Comparison of ENCODE assay signal across 14 cellular contexts in the genomic region with DNA sequence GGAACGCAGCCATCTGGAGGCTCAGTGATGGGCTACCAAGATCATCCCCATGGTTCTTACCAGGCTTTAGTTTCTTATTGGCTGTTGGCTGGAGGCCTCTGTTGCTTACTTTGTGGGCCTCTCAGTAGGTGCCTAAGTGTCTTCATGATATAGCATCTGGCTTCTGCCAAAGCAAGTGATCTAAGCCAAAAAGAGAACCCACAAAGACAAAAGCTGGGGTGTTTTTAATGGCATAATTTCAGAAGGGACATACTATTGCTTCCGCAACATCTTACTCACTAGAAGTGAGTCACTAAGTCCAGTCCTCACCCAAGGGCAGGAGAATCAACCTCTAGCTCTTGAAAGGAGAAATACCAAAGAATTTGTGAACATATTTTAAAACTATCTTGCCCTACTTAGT.
A peak's percentile ranks its signal among the peaks of the same experiment; 100 is the strongest.
DNase-seq lines count a peak whose midpoint lies in the region; ATAC-seq and TF ChIP-seq lines count a peak whose summit lies in the region.
"Had no signal": no experiment of that assay in that cellular context is flagged by ENCODE, and none has a peak within 500 bp of the region (broad histone marks: within the 10 kb centered on the region; RNA-seq: fewer than 3 reads in every experiment).

No MANE protein-coding gene starts in this region.

- peak; percentile 93 for DNase-seq in GM23248
- no peak for DNase-seq in activated naive CD8-positive, alpha-beta T cell treated with anti-CD3 and anti-CD28 coated beads, Interleukin-2, amount 50 U/mL, for 24 hours
- DNase-seq in fibroblast of villous mesenchyme (ENCODE audit: low read depth): peak; percentile 36
- no peak for DNase-seq in effector memory CD4-positive, alpha-beta T cell
- DNase-seq in uterus: no peak
- DNase-seq in GM13976 (ENCODE audit: low spot score): no peak
- DNase-seq in AML-193 (lab: John Stamatoyannopoulos, UW): no peak
- DNase-seq: activated naive CD4-positive, alpha-beta T cell treated with Interleukin-2 at 50 U/mL for 16 hours; H9; Karpas-422; SJCRH30; upper lobe of right lung had no signal

- H3K9me3 Mint-ChIP-seq in activated naive CD8-positive, alpha-beta T cell treated with anti-CD3 and anti-CD28 coated beads, Interleukin-2, amount 50 U/mL, for 24 hours: no peaks in the 10 kb centered on the region
- H3K9me3 Mint-ChIP-seq: H9, WTC11 had no signal

- H3F3A ChIP-seq in GM23248 (ENCODE audit: insufficient read depth): peaks cover 22% of the 10 kb centered on the region

- H3K27ac ChIP-seq in ACC112 (ENCODE audit: low read depth, low read length) (peak overlapping the region; percentile 85), GM23248 (peak overlapping the region; percentile 60), uterus (no peak overlapping the region)
- H3K27ac ChIP-seq in effector memory CD4-positive, alpha-beta T cell (ENCODE audit: insufficient read depth, low read length, poor library complexity, severe bottlenecking): no peak overlapping the region
- H3K27ac ChIP-seq: SJCRH30, upper lobe of right lung had no signal

- TF ChIP-seq POLR2A in uterus (IDR thresholded peaks at IDR 0.05): no peak

- H3K79me2 ChIP-seq in ACC112 (ENCODE audit: control insufficient read depth, insufficient read depth, low read length, unreplicated experiment) (no peaks in the 10 kb centered on the region), GM23248 (ENCODE audit: insufficient read depth) (no peaks in the 10 kb centered on the region)

- H2AFZ ChIP-seq in ACC112 (ENCODE audit: low read length, unreplicated experiment) (peak overlapping the region; percentile 39), GM23248 (no peak overlapping the region)

- H3K4me3 Mint-ChIP-seq in activated naive CD8-positive, alpha-beta T cell treated with anti-CD3 and anti-CD28 coated beads, Interleukin-2, amount 50 U/mL, for 24 hours: no peak overlapping the region
- H3K4me3 Mint-ChIP-seq: H9, WTC11 had no signal

- H3K27ac Mint-ChIP-seq in activated naive CD8-positive, alpha-beta T cell treated with anti-CD3 and anti-CD28 coated beads, Interleukin-2, amount 50 U/mL, for 24 hours: peak overlapping the region; percentile 82
- H3K27ac Mint-ChIP-seq: H9, WTC11 had no signal

- no peaks in the 10 kb centered on the region for H3K9me3 ChIP-seq in GM23248 (ENCODE audit: low read depth)
- H3K9me3 ChIP-seq in effector memory CD4-positive, alpha-beta T cell (ENCODE audit: control insufficient read depth, low read length): no peaks in the 10 kb centered on the region
- H3K9me3 ChIP-seq in uterus: no peaks in the 10 kb centered on the region
- H3K9me3 ChIP-seq: SJCRH30, upper lobe of right lung had no signal

- ATAC-seq in activated naive CD8-positive, alpha-beta T cell treated with anti-CD3 and anti-CD28 coated beads, Interleukin-2, amount 50 U/mL, for 24 hours: peak; percentile 62
- ATAC-seq: upper lobe of right lung, WTC11 had no signal

- H3K27me3 Mint-ChIP-seq in activated naive CD8-positive, alpha-beta T cell treated with anti-CD3 and anti-CD28 coated beads, Interleukin-2, amount 50 U/mL, for 24 hours: peaks cover 12% of the 10 kb centered on the region

- no peaks in the 10 kb centered on the region for H3K36me3 Mint-ChIP-seq in activated naive CD8-positive, alpha-beta T cell treated with anti-CD3 and anti-CD28 coated beads, Interleukin-2, amount 50 U/mL, for 24 hours (ENCODE audit: low read depth)
- H3K36me3 Mint-ChIP-seq: WTC11 had no signal

- intact Hi-C loops in uterus (cut with DNase I; ENCODE audit: low total_unique reads): no loop called here

- H3K9ac ChIP-seq in GM23248: no peak overlapping the region

- no peaks in the 10 kb centered on the region for H3K9me2 ChIP-seq in GM23248 (ENCODE audit: insufficient read depth)

- in situ Hi-C loops in GM23248 (cut with MboI) (no loop called here), GM13976 (cut with MboI; ENCODE audit: low sequenced_read_pairs, unreplicated experiment) (no loop called here)

- H3K36me3 ChIP-seq in ACC112 (ENCODE audit: insufficient read depth, low read length) (no peaks in the 10 kb centered on the region), GM23248 (ENCODE audit: low read depth) (no peaks in the 10 kb centered on the region), uterus (no peaks in the 10 kb centered on the region)
- H3K36me3 ChIP-seq in effector memory CD4-positive, alpha-beta T cell (ENCODE audit: control insufficient read depth, insufficient read depth, low read length): no peaks in the 10 kb centered on the region
- H3K36me3 ChIP-seq: SJCRH30, upper lobe of right lung had no signal

- H3K4me1 Mint-ChIP-seq in activated naive CD8-positive, alpha-beta T cell treated with anti-CD3 and anti-CD28 coated beads, Interleukin-2, amount 50 U/mL, for 24 hours: peaks cover 66% of the 10 kb centered on the region
- H3K4me1 Mint-ChIP-seq: H9, WTC11 had no signal

- peak overlapping the region; percentile 45 for H3K4me2 ChIP-seq in GM23248 (ENCODE audit: unreplicated experiment)

- H4K20me1 ChIP-seq in GM23248 (ENCODE audit: insufficient read depth): no peaks in the 10 kb centered on the region

- no peak for TF ChIP-seq CTCF in fibroblast of villous mesenchyme (IDR thresholded peaks at IDR 0.05; ENCODE audit: insufficient read depth, low read depth, low read length)
- no peak for TF ChIP-seq CTCF in uterus (IDR thresholded peaks at IDR 0.05)
- no peak for TF ChIP-seq CTCF in GM13976 (IDR thresholded peaks at IDR 0.05; ENCODE audit: borderline replicate concordance, control extremely low read depth, extremely low read depth, insufficient read depth, missing control alignments)

- H3K4me1 ChIP-seq in ACC112 (ENCODE audit: control insufficient read depth, insufficient read depth, low read length, unreplicated experiment) (peaks cover 38% of the 10 kb centered on the region), GM23248 (ENCODE audit: insufficient read depth) (peaks cover 20% of the 10 kb centered on the region), uterus (no peaks in the 10 kb centered on the region)
- H3K4me1 ChIP-seq in effector memory CD4-positive, alpha-beta T cell (ENCODE audit: control insufficient read depth, insufficient read depth, low read length, poor library complexity, severe bottlenecking): no peaks in the 10 kb centered on the region
- H3K4me1 ChIP-seq: SJCRH30, upper lobe of right lung had no signal

- H3K4me3 ChIP-seq in ACC112 (ENCODE audit: low read depth, low read length): peak overlapping the region; percentile 38; the same call in 1 of the 2 replicates
- H3K4me3 ChIP-seq in GM23248: peak overlapping the region; percentile 5; the same call in 1 of the 2 replicates
- H3K4me3 ChIP-seq in fibroblast of villous mesenchyme (ENCODE audit: low read depth, low read length): no peak overlapping the region
- no peak overlapping the region for H3K4me3 ChIP-seq in effector memory CD4-positive, alpha-beta T cell (ENCODE audit: insufficient read depth, low read depth, low read length, poor library complexity, severe bottlenecking)
- H3K4me3 ChIP-seq in uterus: no peak overlapping the region
- H3K4me3 ChIP-seq: SJCRH30, upper lobe of right lung had no signal

- H3K27me3 ChIP-seq in ACC112 (ENCODE audit: insufficient read depth, low read length) (no peaks in the 10 kb centered on the region), GM23248 (replicated peaks; ENCODE audit: insufficient read depth) (no peaks in the 10 kb centered on the region), uterus (no peaks in the 10 kb centered on the region)
- no peaks in the 10 kb centered on the region for H3K27me3 ChIP-seq in effector memory CD4-positive, alpha-beta T cell (replicated peaks; ENCODE audit: control insufficient read depth, insufficient read depth, low read length, poor library complexity, severe bottlenecking)
- H3K27me3 ChIP-seq: SJCRH30, upper lobe of right lung had no signal

- WGBS in GM23248 (ENCODE audit: low coverage in 1 of 2, low lambda C conversion rate in 2 of 2, missing lambda C conversion rate in 2 of 2), 2 experiments: 0 to 2% methylated on average over 2 of the region's 2 CpGs

Comparison
In these comparisons a context has a peak if more than half of its experiments do, and no peak if none do; other contexts are left out.
1. H3K27ac ChIP-seq: peak in ACC112 (single experiment) and GM23248 (single experiment); none in effector memory CD4-positive, alpha-beta T cell (single experiment) and uterus (0 of 2).
2. H3K4me3 ChIP-seq: peak in ACC112 (single experiment) and GM23248 (single experiment); none in fibroblast of villous mesenchyme (single experiment), effector memory CD4-positive, alpha-beta T cell (single experiment) and uterus (0 of 2).
3. DNase-seq: peak in GM23248 (single experiment) and fibroblast of villous mesenchyme (single experiment); none in activated naive CD8-positive, alpha-beta T cell treated with anti-CD3 and anti-CD28 coated beads, Interleukin-2, amount 50 U/mL, for 24 hours (single experiment), effector memory CD4-positive, alpha-beta T cell (0 of 3), uterus (0 of 2), GM13976 (single experiment) and AML-193 (0 of 2).